ENCODE assay signal across 30 cellular contexts in genomic region chr17:65066858-65067257, GRCh38.
"Had no signal": no experiment of that assay in that cellular context is flagged by ENCODE, and none has a peak within 500 bp of the region (broad histone marks: within the 10 kb centered on the region; RNA-seq: fewer than 3 reads in every experiment).

No MANE protein-coding gene starts in this region.

- H3K27me3 ChIP-seq: ascending aorta, cardiac muscle cell, testis, transverse colon had no signal

- DNase-seq: activated CD4-positive, alpha-beta memory T cell treated with anti-CD3 and anti-CD28 coated beads for 36 hours; activated CD4-positive, alpha-beta T cell treated with anti-CD3 and anti-CD28 coated beads, Interleukin-2, amount 10 ng/mL, durations not matched to agents 24 days and 14 days; activated CD4-positive, CD25-positive, alpha-beta regulatory T cell treated with anti-CD3 and anti-CD28 coated beads, Interleukin-2, amount 50 U/mL, for 72 hours; activated CD8-positive, alpha-beta memory T cell treated with anti-CD3 and anti-CD28 coated beads, Interleukin-2, amount 50 U/mL, for 4 hours; activated effector memory CD4-positive, alpha-beta T cell treated with anti-CD3 and anti-CD28 coated beads, Interleukin-2, amount 50 U/mL, for 16 hours; activated naive CD4-positive, alpha-beta T cell treated with anti-CD3 and anti-CD28 coated beads for 36 hours; activated naive CD8-positive, alpha-beta T cell treated with anti-CD3 and anti-CD28 coated beads for 36 hours; activated T-cell treated with anti-CD3 and anti-CD28 coated beads, Interleukin-2, amount 50 U/mL, for 1 hour; cerebellar nuclear complex; effector memory CD8-positive, alpha-beta T cell; head of caudate nucleus; hippocampal formation; left colon; naive thymus-derived CD8-positive, alpha-beta T cell; occipital lobe; right cardiac atrium; stimulated activated CD4-positive, alpha-beta T cell treated with anti-CD3 and anti-CD28 coated beads, Interleukin-12 subunit alpha, Interleukin-12 subunit beta, amount 100 ng/mL, for 4 hours; stimulated activated CD4-positive, alpha-beta T cell treated with anti-CD3 and anti-CD28 coated beads, Interleukin-4, amount 100 ng/mL, for 1 hour; stimulated activated naive CD8-positive, alpha-beta T cell treated with anti-CD3 and anti-CD28 coated beads, Interleukin-15, Interleukin-2, amounts not matched to agents 100 U/mL and 50 U/mL, for 24 hours; T-helper 9 cell; testis; transverse colon; WERI-Rb-1 had no signal

- H3K4me3 ChIP-seq: ascending aorta, cardiac muscle cell, coronary artery, testis, transverse colon had no signal

- H3K27ac ChIP-seq: ascending aorta, cardiac muscle cell, coronary artery, parathyroid adenoma, testis, WERI-Rb-1 had no signal

- H3K36me3 ChIP-seq: ascending aorta, cardiac muscle cell, transverse colon, WERI-Rb-1 had no signal

- H2AFZ ChIP-seq: parathyroid adenoma had no signal

- H3K9ac ChIP-seq: parathyroid adenoma had no signal

- H3K79me2 ChIP-seq: parathyroid adenoma had no signal

- H3K4me1 ChIP-seq: testis had no signal

- FAIRE-seq: keratinocyte, TTC549, urothelium cell line had no signal

- H3K9me3 ChIP-seq: ascending aorta, testis, transverse colon had no signal

- ATAC-seq: effector memory CD8-positive, alpha-beta T cell; naive thymus-derived CD8-positive, alpha-beta T cell; right cardiac atrium; stimulated activated naive CD8-positive, alpha-beta T cell treated with anti-CD3 and anti-CD28 coated beads, Interleukin-15, Interleukin-2, amounts not matched to agents 100 U/mL and 50 U/mL, for 24 hours had no signal
